In genomic region chr20:20462185-20462584, GRCh38 we compare ENCODE assay signal across 30 cellular contexts.
DNase-seq lines count a peak whose midpoint lies in the region; ATAC-seq and TF ChIP-seq lines count a peak whose summit lies in the region.
"Had no signal": no experiment of that assay in that cellular context is flagged by ENCODE, and none has a peak within 500 bp of the region (broad histone marks: within the 10 kb centered on the region; RNA-seq: fewer than 3 reads in every experiment).

No MANE protein-coding gene starts in this region.

- TF ChIP-seq CTCF in OCI-LY1 (IDR thresholded peaks at IDR 0.05; ENCODE audit: low read length), result no peak
- TF ChIP-seq CTCF in neural crest cell (conservative IDR thresholded peaks at IDR 0.05), result no peak
- TF ChIP-seq CTCF in CD8-positive, alpha-beta T cell (IDR thresholded peaks at IDR 0.05), result no peak

- no peak overlapping the region for H3K4me3 ChIP-seq in OCI-LY1 (ENCODE audit: low read depth, low read length, poor library complexity, severe bottlenecking)
- H3K4me3 ChIP-seq in CD8-positive, alpha-beta T cell (ENCODE audit: low read depth, low read length), result no peak overlapping the region
- H3K4me3 ChIP-seq: PC-9, right atrium auricular region, spleen had no signal

- CTCF ChIA-PET in CD8-positive, alpha-beta T cell (lab: Charles Lee), result no interaction called here

- H3F3A ChIP-seq in OCI-LY1 (ENCODE audit: insufficient read depth, low read length), result no peaks in the 10 kb centered on the region

- peak overlapping the region; percentile 23 for H3K27ac Mint-ChIP-seq in neural crest cell (ENCODE audit: unreplicated experiment)
- no peak overlapping the region for H3K27ac Mint-ChIP-seq in CD8-positive, alpha-beta T cell
- H3K27ac Mint-ChIP-seq: activated CD4-positive, alpha-beta memory T cell treated with anti-CD3 and anti-CD28 coated beads, Interleukin-2, amount 10 ng/mL, durations not matched to agents 7 days and 5 days; activated naive CD4-positive, alpha-beta T cell treated with anti-CD3 and anti-CD28 coated beads for 36 hours; activated T-helper 1 cell treated with anti-CD3 and anti-CD28 coated beads, Interleukin-12 subunit alpha, Interleukin-12 subunit beta, Interleukin-2, Interleukin-4 antibody, amounts not matched to agents 30 ng/mL and 10 ng/mL and 1 ng/mL, durations not matched to agents 14 hours and 24 hours and 36 hours; dendritic cell treated with granulocyte-macrophage colony-stimulating factor and Interleukin-4, amounts not matched to agents 40 ng/mL and 50 ng/mL, for 4 days; HFFc6; T-helper 17 cell had no signal

- no peak overlapping the region for H3K4me2 ChIP-seq in OCI-LY1 (ENCODE audit: low read length)
- H3K4me2 ChIP-seq: PC-9 had no signal

- H3K4me1 ChIP-seq in OCI-LY1 (ENCODE audit: insufficient read depth, low read length, severe bottlenecking), result peaks cover 47% of the 10 kb centered on the region
- no peaks in the 10 kb centered on the region for H3K4me1 ChIP-seq in CD8-positive, alpha-beta T cell (ENCODE audit: insufficient read depth, low read length)
- H3K4me1 ChIP-seq: Caco-2, right atrium auricular region had no signal

- H2AFZ ChIP-seq in OCI-LY1 (ENCODE audit: low read length), result no peak overlapping the region
- H2AFZ ChIP-seq: PC-9 had no signal

- no peaks in the 10 kb centered on the region for H3K27me3 ChIP-seq in OCI-LY1 (ENCODE audit: insufficient read depth, low read length)
- no peaks in the 10 kb centered on the region for H3K27me3 ChIP-seq in CD8-positive, alpha-beta T cell (ENCODE audit: insufficient read depth, low read length)
- H3K27me3 ChIP-seq: right atrium auricular region, spleen had no signal

- POLR2A ChIA-PET in CD8-positive, alpha-beta T cell (lab: Charles Lee), result no interaction called here

- H3K79me2 ChIP-seq in OCI-LY1 (ENCODE audit: insufficient read depth, low read length), result no peaks in the 10 kb centered on the region

- ATAC-seq in HG03354 (IDR thresholded peaks at IDR 0.05; ENCODE audit: poor library complexity, severe bottlenecking, unreplicated experiment), result no peak
- no peak for ATAC-seq in CD8-positive, alpha-beta T cell
- ATAC-seq: left ventricle myocardium superior; Right ventricle myocardium inferior; stimulated activated naive CD8-positive, alpha-beta T cell treated with anti-CD3 and anti-CD28 coated beads, Interleukin-15, Interleukin-2, amounts not matched to agents 100 U/mL and 50 U/mL, for 24 hours; T-helper 17 cell had no signal

- no peaks in the 10 kb centered on the region for H3K36me3 Mint-ChIP-seq in neural crest cell (ENCODE audit: low read depth)
- peaks cover 36% of the 10 kb centered on the region for H3K36me3 Mint-ChIP-seq in CD8-positive, alpha-beta T cell

- H3K4me3 Mint-ChIP-seq in neural crest cell, result no peak overlapping the region
- H3K4me3 Mint-ChIP-seq in CD8-positive, alpha-beta T cell, result no peak overlapping the region
- H3K4me3 Mint-ChIP-seq: activated CD4-positive, alpha-beta memory T cell treated with anti-CD3 and anti-CD28 coated beads, Interleukin-2, amount 10 ng/mL, durations not matched to agents 7 days and 5 days; activated naive CD4-positive, alpha-beta T cell treated with anti-CD3 and anti-CD28 coated beads for 36 hours; activated T-helper 1 cell treated with anti-CD3 and anti-CD28 coated beads, Interleukin-12 subunit alpha, Interleukin-12 subunit beta, Interleukin-2, Interleukin-4 antibody, amounts not matched to agents 30 ng/mL and 10 ng/mL and 1 ng/mL, durations not matched to agents 14 hours and 24 hours and 36 hours; central memory CD8-positive, alpha-beta T cell; dendritic cell treated with granulocyte-macrophage colony-stimulating factor and Interleukin-4, amounts not matched to agents 40 ng/mL and 50 ng/mL, for 4 days; HFFc6; T-helper 17 cell had no signal

- H3K27ac ChIP-seq in OCI-LY1 (ENCODE audit: low read depth, low read length, poor library complexity, severe bottlenecking), result peak overlapping the region; percentile 16
- H3K27ac ChIP-seq in CD8-positive, alpha-beta T cell (ENCODE audit: low read depth, low read length), result no peak overlapping the region
- H3K27ac ChIP-seq: PC-9, right atrium auricular region, spleen had no signal

- H3K9ac ChIP-seq in OCI-LY1 (ENCODE audit: low read length), result no peak overlapping the region

- H3K9me3 Mint-ChIP-seq in neural crest cell, result no peaks in the 10 kb centered on the region
- no peaks in the 10 kb centered on the region for H3K9me3 Mint-ChIP-seq in CD8-positive, alpha-beta T cell
- H3K9me3 Mint-ChIP-seq: activated CD4-positive, alpha-beta memory T cell treated with anti-CD3 and anti-CD28 coated beads, Interleukin-2, amount 10 ng/mL, durations not matched to agents 7 days and 5 days; activated naive CD4-positive, alpha-beta T cell treated with anti-CD3 and anti-CD28 coated beads for 36 hours; activated T-helper 1 cell treated with anti-CD3 and anti-CD28 coated beads, Interleukin-12 subunit alpha, Interleukin-12 subunit beta, Interleukin-2, Interleukin-4 antibody, amounts not matched to agents 30 ng/mL and 10 ng/mL and 1 ng/mL, durations not matched to agents 14 hours and 24 hours and 36 hours; central memory CD8-positive, alpha-beta T cell; dendritic cell treated with granulocyte-macrophage colony-stimulating factor and Interleukin-4, amounts not matched to agents 40 ng/mL and 50 ng/mL, for 4 days; HFFc6 had no signal

- no peaks in the 10 kb centered on the region for H3K9me2 ChIP-seq in OCI-LY1 (ENCODE audit: low read depth, low read length)

- no peaks in the 10 kb centered on the region for H3K9me3 ChIP-seq in OCI-LY1 (ENCODE audit: low read length)
- no peaks in the 10 kb centered on the region for H3K9me3 ChIP-seq in CD8-positive, alpha-beta T cell (ENCODE audit: low read length)
- H3K9me3 ChIP-seq: Caco-2, right atrium auricular region, spleen had no signal

- DNase-seq in NCI-H82 (lab: John Stamatoyannopoulos, UW) (peak; percentile 26), NCI-H82 treated with DMSO at 0.1 percent for 48 hours (lab: John Stamatoyannopoulos, UW; ENCODE audit: unreplicated experiment) (no peak), NCI-H2171 (lab: John Stamatoyannopoulos, UW) (peak; percentile 47), neural crest cell (ENCODE audit: low read depth, low spot score) (no peak), KG1 (lab: John Stamatoyannopoulos, UW) (no peak)
- no peak for DNase-seq in CD8-positive, alpha-beta T cell
- DNase-seq: activated CD4-positive, alpha-beta memory T cell treated with anti-CD3 and anti-CD28 coated beads, Interleukin-2, amount 10 ng/mL, durations not matched to agents 7 days and 5 days; activated CD4-positive, alpha-beta T cell treated with anti-CD3 and anti-CD28 coated beads for 1 hour; activated CD8-positive, alpha-beta memory T cell treated with anti-CD3 and anti-CD28 coated beads, Interleukin-2, amount 50 U/mL, for 4 hours; activated naive CD4-positive, alpha-beta T cell treated with anti-CD3 and anti-CD28 coated beads for 36 hours; C1 segment of cervical spinal cord; Caco-2; HFFc6; left ventricle myocardium superior; mesendoderm; NCI-H1105; NK-92 treated with Interleukin-12 subunit alpha and Interleukin-12 subunit beta, amount 100 ng/mL, for 24 hours; PC-9; posterior cingulate gyrus; spleen; stimulated activated CD4-positive, alpha-beta T cell treated with anti-CD3 and anti-CD28 coated beads, Interleukin-2, amount 100 ng/mL, for 24 hours; stimulated activated naive CD8-positive, alpha-beta T cell treated with anti-CD3 and anti-CD28 coated beads, Interleukin-15, Interleukin-2, amounts not matched to agents 100 U/mL and 50 U/mL, for 24 hours; T-helper 17 cell had no signal

- no peaks in the 10 kb centered on the region for H3K27me3 Mint-ChIP-seq in neural crest cell (ENCODE audit: low read depth)
- H3K27me3 Mint-ChIP-seq in CD8-positive, alpha-beta T cell (ENCODE audit: low read depth), result no peaks in the 10 kb centered on the region
- H3K27me3 Mint-ChIP-seq: activated CD4-positive, alpha-beta memory T cell treated with anti-CD3 and anti-CD28 coated beads, Interleukin-2, amount 10 ng/mL, durations not matched to agents 7 days and 5 days; central memory CD8-positive, alpha-beta T cell; dendritic cell treated with granulocyte-macrophage colony-stimulating factor and Interleukin-4, amounts not matched to agents 40 ng/mL and 50 ng/mL, for 4 days; T-helper 17 cell had no signal

- H3K36me3 ChIP-seq in OCI-LY1 (ENCODE audit: insufficient read depth, low read length), result no peaks in the 10 kb centered on the region
- no peaks in the 10 kb centered on the region for H3K36me3 ChIP-seq in CD8-positive, alpha-beta T cell (ENCODE audit: insufficient read depth, low read length)

- intact Hi-C loops in CD8-positive, alpha-beta T cell (cut with DNase I, micrococcal nuclease), result no loop called here

- H4K20me1 ChIP-seq in OCI-LY1 (ENCODE audit: insufficient read depth, low read length), result no peaks in the 10 kb centered on the region

- peaks cover 67% of the 10 kb centered on the region for H3K4me1 Mint-ChIP-seq in neural crest cell
- H3K4me1 Mint-ChIP-seq in CD8-positive, alpha-beta T cell (ENCODE audit: low read depth), result no peaks in the 10 kb centered on the region
- H3K4me1 Mint-ChIP-seq: central memory CD8-positive, alpha-beta T cell had no signal

Comparison
In these comparisons a context has a peak if more than half of its experiments do, and no peak if none do; other contexts are left out.
1. DNase-seq: peak in NCI-H82 (single experiment) and NCI-H2171 (single experiment); none in NCI-H82 treated with DMSO at 0.1 percent for 48 hours (single experiment), neural crest cell (single experiment), CD8-positive, alpha-beta T cell (0 of 7) and KG1 (single experiment).